ENCODE assay signal across 9 cellular contexts in the genomic region with DNA sequence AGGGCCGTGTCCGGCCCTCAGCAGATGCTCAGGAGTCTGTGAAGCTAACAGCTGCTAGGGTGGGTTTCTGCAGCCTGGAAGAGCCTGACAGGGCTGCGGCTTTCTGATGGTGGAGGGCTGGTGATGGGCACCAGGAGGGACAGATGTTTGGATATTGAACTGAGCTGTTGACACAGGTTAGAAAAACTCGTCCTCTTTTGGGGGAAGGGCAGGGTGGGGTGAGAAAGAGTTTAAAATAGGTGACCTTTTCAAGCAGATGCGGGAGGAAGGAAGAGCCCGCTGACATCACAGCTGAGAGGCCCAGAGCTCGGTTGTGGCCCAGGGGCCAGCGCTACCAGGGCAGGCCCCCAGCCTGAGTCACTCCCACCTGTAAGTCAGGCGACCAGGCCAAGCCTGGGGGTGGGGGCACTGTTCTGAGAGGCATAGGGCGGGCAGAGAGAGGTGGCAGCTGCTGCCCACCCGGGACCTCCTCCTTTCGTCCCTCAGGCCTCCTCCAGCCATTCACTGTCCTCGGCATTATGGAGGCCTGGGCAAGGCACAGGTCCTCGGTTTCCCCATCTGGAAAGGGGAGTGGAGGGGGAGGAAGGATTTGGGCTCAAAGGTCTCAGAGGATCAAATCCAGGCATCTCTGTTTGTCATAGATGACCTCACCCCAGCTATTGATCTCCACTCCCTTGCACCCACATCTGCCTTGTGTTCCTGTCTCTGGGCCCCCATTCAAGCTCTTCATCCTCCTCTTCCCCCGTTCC. TPM values are rescaled to one million over a fixed set of nuclear protein-coding genes. Genes with fewer than 3 reads are reported as not detected.
A peak's percentile ranks its signal among the peaks of the same experiment; 100 is the strongest.
DNase-seq lines count a peak whose midpoint lies in the region; ATAC-seq and TF ChIP-seq lines count a peak whose summit lies in the region.
"Had no signal": no experiment of that assay in that cellular context is flagged by ENCODE, and none has a peak within 500 bp of the region (broad histone marks: within the 10 kb centered on the region; RNA-seq: fewer than 3 reads in every experiment).

No MANE protein-coding gene starts in this region.

- no peak for ATAC-seq in HCT116
- peak; percentile 62 for ATAC-seq in mucosa of descending colon
- no peak for ATAC-seq in SK-N-SH treated with all-trans-retinoic acid at 6 μM for 48 hours

- CTCF ChIA-PET in HCT116 (lab: Charles Lee) = interaction anchor here (1.3 to 1.4 kb wide), 2 partner anchors 15 to 46 kb away, joined by 3 to 4 read pairs; no protein-coding TSS in a partner anchor

- no peaks in the 10 kb centered on the region for H3K36me3 Mint-ChIP-seq in activated CD4-positive, alpha-beta T cell treated with anti-CD3 and anti-CD28 coated beads, Interleukin-2, amount 10 ng/mL, durations not matched to agents 24 days and 14 days (ENCODE audit: low read depth)

- 78% methylated on average over 12 of the region's 15 CpGs for WGBS in hepatocyte (ENCODE audit: low lambda C conversion rate, missing lambda C conversion rate)

- TF ChIP-seq CTCF in GM06990 (IDR thresholded peaks at IDR 0.05; ENCODE audit: insufficient read depth, low read length, poor library complexity, severe bottlenecking) (no peak), HCT116 (IDR thresholded peaks at IDR 0.05 in 2 of 3, conservative IDR thresholded peaks at IDR 0.05 in 1 of 3; ENCODE audit: borderline replicate concordance in 1 of 3, insufficient read depth in 1 of 3, low read depth in 2 of 3, low read length in 2 of 3) (no peak), mucosa of descending colon (IDR thresholded peaks at IDR 0.05) (no peak), hepatocyte (IDR thresholded peaks at IDR 0.05; ENCODE audit: poor library complexity) (no peak)

- H3K4me1 Mint-ChIP-seq in activated CD4-positive, alpha-beta T cell treated with anti-CD3 and anti-CD28 coated beads, Interleukin-2, amount 10 ng/mL, durations not matched to agents 24 days and 14 days = peaks cover 58% of the 10 kb centered on the region

- H3K79me2 ChIP-seq in HCT116 (ENCODE audit: insufficient read depth, low read length) = no peaks in the 10 kb centered on the region
- no peaks in the 10 kb centered on the region for H3K79me2 ChIP-seq in hepatocyte

- peaks cover 3% of the 10 kb centered on the region for H3K9me3 Mint-ChIP-seq in activated CD4-positive, alpha-beta T cell treated with anti-CD3 and anti-CD28 coated beads, Interleukin-2, amount 10 ng/mL, durations not matched to agents 24 days and 14 days

- H3K4me3 Mint-ChIP-seq in activated CD4-positive, alpha-beta T cell treated with anti-CD3 and anti-CD28 coated beads, Interleukin-2, amount 10 ng/mL, durations not matched to agents 24 days and 14 days = peak overlapping the region; percentile 72

- TF ChIP-seq POLR2A in HCT116 (IDR thresholded peaks at IDR 0.05; ENCODE audit: borderline replicate concordance, extremely low read depth, insufficient read depth, insufficient read length) = no peak

- H3K9me3 ChIP-seq in HCT116 (ENCODE audit: control insufficient read depth in 1 of 2, insufficient read depth in 1 of 2, low read depth in 1 of 2, low read length in 2 of 2) (no peaks in the 10 kb centered on the region), mucosa of descending colon (no peaks in the 10 kb centered on the region), hepatocyte (ENCODE audit: low read depth) (no peaks in the 10 kb centered on the region)

- H3K36me3 ChIP-seq in GM06990 (ENCODE audit: control insufficient read depth, insufficient read depth, low read length) (no peaks in the 10 kb centered on the region), HCT116 (ENCODE audit: control insufficient read depth in 1 of 2, insufficient read depth in 2 of 2, low read length in 2 of 2) (no peaks in the 10 kb centered on the region), mucosa of descending colon (ENCODE audit: low read depth) (no peaks in the 10 kb centered on the region), hepatocyte (replicated peaks; ENCODE audit: insufficient read depth, low read depth) (no peaks in the 10 kb centered on the region)

- DNase-seq in GM06990 (ENCODE audit: extremely low read depth, insufficient read length) = peak; percentile 84
- no peak for DNase-seq in HCT116 (ENCODE audit: low read depth, low spot score)
- DNase-seq in activated CD4-positive, alpha-beta T cell treated with anti-CD3 and anti-CD28 coated beads, Interleukin-2, amount 10 ng/mL, durations not matched to agents 24 days and 14 days = peak; percentile 74
- peak; percentile 24 to 65 (median 36) for DNase-seq in mucosa of descending colon
- no peak for DNase-seq in hepatocyte (ENCODE audit: low spot score)
- no peak for DNase-seq in AG20443 (ENCODE audit: low spot score)
- DNase-seq in occipital lobe (lab: John Stamatoyannopoulos, UW) = no peak

- TF ChIP-seq RAD21 in HCT116 (IDR thresholded peaks at IDR 0.05; ENCODE audit: low read depth) = no peak

- BruUV-seq in HCT116 (replicated peaks; lab: Mats Ljungman, UMichigan) = no TSS peak

- H2AFZ ChIP-seq in HCT116 (ENCODE audit: low read depth, low read length, poor library complexity, severe bottlenecking) = no peak overlapping the region
- no peak overlapping the region for H2AFZ ChIP-seq in hepatocyte

- H3K9ac ChIP-seq in HCT116 (ENCODE audit: low read length) = no peak overlapping the region

- peak overlapping the region; percentile 4; the same call in 1 of the 2 replicates for H3K4me3 ChIP-seq in GM06990 (replicated peaks; ENCODE audit: low read depth, low read length)
- H3K4me3 ChIP-seq in HCT116 (replicated peaks in 1 of 2; ENCODE audit: low read depth in 1 of 2, low read length in 2 of 2) = no peak overlapping the region
- H3K4me3 ChIP-seq in mucosa of descending colon = no peak overlapping the region
- no peak overlapping the region for H3K4me3 ChIP-seq in hepatocyte

- H3K9me2 ChIP-seq in HCT116 (ENCODE audit: insufficient read depth) = no peaks in the 10 kb centered on the region
- no peaks in the 10 kb centered on the region for H3K9me2 ChIP-seq in hepatocyte (replicated peaks; ENCODE audit: insufficient read depth)

- H4K20me1 ChIP-seq in HCT116 (ENCODE audit: insufficient read depth) (no peaks in the 10 kb centered on the region), hepatocyte (ENCODE audit: insufficient read depth, poor library complexity, severe bottlenecking) (no peaks in the 10 kb centered on the region)

- H3K27ac ChIP-seq in HCT116 (ENCODE audit: low read depth, low read length) (no peak overlapping the region), hepatocyte (no peak overlapping the region)
- H3K27ac ChIP-seq: HL-60 had no signal

- RAD21 ChIA-PET in HCT116 (lab: Charles Lee; ENCODE audit: low non-redundant PET in 1 of 2, low total read pairs in 2 of 2, uncharacterized antibody in 2 of 2, unreplicated experiment in 2 of 2) = no interaction called here

- H3K4me1 ChIP-seq in HCT116 (ENCODE audit: control insufficient read depth in 1 of 2, insufficient read depth in 2 of 2, low read length in 2 of 2) (peaks cover 17 to 40% of the 10 kb centered on the region in 2 experiments), mucosa of descending colon (ENCODE audit: low read depth) (no peaks in the 10 kb centered on the region), hepatocyte (ENCODE audit: insufficient read depth) (peaks cover 6% of the 10 kb centered on the region)

- no peaks in the 10 kb centered on the region for H3K27me3 Mint-ChIP-seq in activated CD4-positive, alpha-beta T cell treated with anti-CD3 and anti-CD28 coated beads, Interleukin-2, amount 10 ng/mL, durations not matched to agents 24 days and 14 days

- H3K4me2 ChIP-seq in HCT116 (ENCODE audit: low read length) = 0 out of 2 replicates have a peak overlapping the region, but pooled peaks have one; percentile 19
- H3K4me2 ChIP-seq in hepatocyte = no peak overlapping the region

- H3K27me3 ChIP-seq in GM06990 (replicated peaks; ENCODE audit: control insufficient read depth, insufficient read depth, low read length) (no peaks in the 10 kb centered on the region), HCT116 (ENCODE audit: insufficient read depth, low read length) (no peaks in the 10 kb centered on the region), hepatocyte (no peaks in the 10 kb centered on the region)

- POLR2A ChIA-PET in HCT116 (lab: Charles Lee) = interaction anchor here (1.2 kb wide), 1 partner anchor 14 kb away, joined by 4 read pairs; no protein-coding TSS in a partner anchor

- H3K27ac Mint-ChIP-seq in activated CD4-positive, alpha-beta T cell treated with anti-CD3 and anti-CD28 coated beads, Interleukin-2, amount 10 ng/mL, durations not matched to agents 24 days and 14 days = peak overlapping the region; percentile 90

- intact Hi-C loops in HCT116 (cut with micrococcal nuclease) = no loop called here
- intact Hi-C loops in activated CD4-positive, alpha-beta T cell treated with anti-CD3 and anti-CD28 coated beads, Interleukin-2, amount 10 ng/mL, durations not matched to agents 24 days and 14 days (cut with micrococcal nuclease) = loop anchor here (2.0 kb wide), 2 partner anchors 27 to 31 kb away; no protein-coding TSS in a partner anchor
- intact Hi-C loops in mucosa of descending colon (cut with DNase I, micrococcal nuclease) = no loop called here

TF ChIP-seq in HCT116, 20 proteins besides CTCF, POLR2A, EP300 and RAD21 (continues in another document):
- TF ChIP-seq, protein P1, sequence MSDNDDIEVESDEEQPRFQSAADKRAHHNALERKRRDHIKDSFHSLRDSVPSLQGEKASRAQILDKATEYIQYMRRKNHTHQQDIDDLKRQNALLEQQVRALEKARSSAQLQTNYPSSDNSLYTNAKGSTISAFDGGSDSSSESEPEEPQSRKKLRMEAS (IDR thresholded peaks at IDR 0.05) = no peak
- TF ChIP-seq CEBPB (IDR thresholded peaks at IDR 0.05; ENCODE audit: low read depth) (no peak), ZFX (IDR thresholded peaks at IDR 0.05) (no peak)

TF ChIP-seq in SK-N-SH treated with all-trans-retinoic acid at 6 μM for 48 hours, 23 proteins besides CTCF, POLR2A, EP300 and RAD21 (continues in another document):
- no peak for TF ChIP-seq GLIS3 (CRISPR knock-in tag; IDR thresholded peaks at IDR 0.05)
- TF ChIP-seq TOX (CRISPR knock-in tag; IDR thresholded peaks at IDR 0.05; ENCODE audit: borderline replicate concordance) = no peak
- no peak for TF ChIP-seq ZNF70 (CRISPR knock-in tag; IDR thresholded peaks at IDR 0.05)

RNA-seq across cellular contexts. Expression of a gene that starts 32.3 kb away (rescaled TPM):
- total RNA-seq in HCT116 (2021; ENCODE audit: unreplicated experiment) = 183 TPM
- polyA plus RNA-seq in HCT116 (2012) = 116 and 167 TPM in 2 replicates
- total RNA-seq in activated CD4-positive, alpha-beta T cell treated with anti-CD3 and anti-CD28 coated beads, Interleukin-2, amount 10 ng/mL, durations not matched to agents 24 days and 14 days = 21.2 and 23.5 TPM in 2 replicates
- total RNA-seq in mucosa of descending colon = 100 to 1,000 TPM in 2 of 3 donors, 10 to 100 TPM in 1; 83.0 to 316 (median 121) TPM
- total RNA-seq in hepatocyte = 155 and 186 TPM in 2 replicates
- 314 and 336 TPM in 2 replicates for polyA plus RNA-seq in hepatocyte
- total RNA-seq in occipital lobe = 30.3 TPM

Comparison
In these comparisons a context has a peak if more than half of its experiments do, and no peak if none do; other contexts are left out.
1. DNase-seq: peak in GM06990 (single experiment), activated CD4-positive, alpha-beta T cell treated with anti-CD3 and anti-CD28 coated beads, Interleukin-2, amount 10 ng/mL, durations not matched to agents 24 days and 14 days (single experiment) and mucosa of descending colon (3 of 3); none in HCT116 (single experiment), hepatocyte (single experiment), AG20443 (single experiment) and occipital lobe (single experiment).